In genomic region chr7:134712196-134712595, GRCh38 we compare ENCODE assay signal across 16 cellular contexts.
DNase-seq lines count a peak whose midpoint lies in the region; ATAC-seq and TF ChIP-seq lines count a peak whose summit lies in the region.
"Had no signal": no experiment of that assay in that cellular context is flagged by ENCODE, and none has a peak within 500 bp of the region (broad histone marks: within the 10 kb centered on the region; RNA-seq: fewer than 3 reads in every experiment).

No MANE protein-coding gene starts in this region.

- DNase-seq in Daoy (ENCODE audit: low read depth), result peak; percentile 83
- DNase-seq in HT1080 (ENCODE audit: low read depth), result peak; percentile 27
- peak; percentile 42 for DNase-seq in amniotic epithelial cell (ENCODE audit: low read depth)
- DNase-seq in osteocyte (ENCODE audit: extremely low spot score, unreplicated experiment), result no peak
- DNase-seq in DMS 273 treated with DMSO at 0.1 percent for 48 hours (lab: John Stamatoyannopoulos, UW), result no peak
- no peak for DNase-seq in ecto neural progenitor cell (ENCODE audit: low spot score)
- DNase-seq: activated gamma-delta T cell, erythroblast, H7, NCI-H1105 treated with DMSO at 0.1 percent for 48 hours, NCI-H2171 treated with DMSO at 0.1 percent for 48 hours, NCI-H774, SW 1271, WERI-Rb-1 had no signal

- H3K4me3 Mint-ChIP-seq in osteocyte (ENCODE audit: unreplicated experiment), result no peak overlapping the region

- no peaks in the 10 kb centered on the region for H3K27me3 Mint-ChIP-seq in osteocyte (ENCODE audit: unreplicated experiment)

- no peaks in the 10 kb centered on the region for H3K9me3 Mint-ChIP-seq in osteocyte (ENCODE audit: unreplicated experiment)

- TF ChIP-seq CTCF in osteocyte (IDR thresholded peaks at IDR 0.05), result no peak

- ATAC-seq in GM18868 (IDR thresholded peaks at IDR 0.05; ENCODE audit: unreplicated experiment), result no peak
- ATAC-seq: Panc1 had no signal

- peaks cover 59% of the 10 kb centered on the region for H3K4me1 Mint-ChIP-seq in osteocyte (ENCODE audit: unreplicated experiment)

- H3K36me3 Mint-ChIP-seq in osteocyte (ENCODE audit: unreplicated experiment), result no peaks in the 10 kb centered on the region

- peak overlapping the region; percentile 50 for H3K27ac Mint-ChIP-seq in osteocyte (ENCODE audit: unreplicated experiment)

Comparison
In these comparisons a context has a peak if more than half of its experiments do, and no peak if none do; other contexts are left out.
1. DNase-seq: peak in Daoy (single experiment), HT1080 (single experiment) and amniotic epithelial cell (single experiment); none in osteocyte (single experiment), DMS 273 treated with DMSO at 0.1 percent for 48 hours (single experiment) and ecto neural progenitor cell (single experiment).